Comparison of ENCODE assay signal across 10 cellular contexts in genomic region chr17:44906010-44906646, GRCh38. TPM values are rescaled to one million over a fixed set of nuclear protein-coding genes. Genes with fewer than 3 reads are reported as not detected.
A peak's percentile ranks its signal among the peaks of the same experiment; 100 is the strongest.
DNase-seq lines count a peak whose midpoint lies in the region; ATAC-seq and TF ChIP-seq lines count a peak whose summit lies in the region.
"Had no signal": no experiment of that assay in that cellular context is flagged by ENCODE, and none has a peak within 500 bp of the region (broad histone marks: within the 10 kb centered on the region; RNA-seq: fewer than 3 reads in every experiment).

No MANE protein-coding gene starts in this region.

- H3K4me1 ChIP-seq in HCT116 (ENCODE audit: control insufficient read depth in 1 of 2, insufficient read depth in 2 of 2, low read length in 2 of 2) (peaks cover 11 to 30% of the 10 kb centered on the region in 2 experiments), foreskin keratinocyte (peaks cover 20% of the 10 kb centered on the region), gastrocnemius medialis (no peaks in the 10 kb centered on the region)

- POLR2A ChIA-PET in HCT116 (lab: Charles Lee) = no interaction called here

- H3K9me3 ChIP-seq in HCT116 (ENCODE audit: control insufficient read depth in 1 of 2, insufficient read depth in 1 of 2, low read depth in 1 of 2, low read length in 2 of 2) (no peaks in the 10 kb centered on the region), gastrocnemius medialis (no peaks in the 10 kb centered on the region)

- no peak for TF ChIP-seq RAD21 in HCT116 (IDR thresholded peaks at IDR 0.05; ENCODE audit: low read depth)

- H3K27ac ChIP-seq in HCT116 (ENCODE audit: low read depth, low read length) = peak overlapping the region; percentile 6; the same call in 1 of the 2 replicates
- H3K27ac ChIP-seq in foreskin keratinocyte = peak overlapping the region; percentile 29
- H3K27ac ChIP-seq in gastrocnemius medialis = no peak overlapping the region

- H3K9ac ChIP-seq in HCT116 (ENCODE audit: low read length) = no peak overlapping the region

- H3K9me3 Mint-ChIP-seq in stimulated activated effector memory CD8-positive, alpha-beta T cell treated with anti-CD3 and anti-CD28 coated beads, Interleukin-12 subunit alpha, Interleukin-12 subunit beta, amount 100 ng/mL, for 72 hours = no peaks in the 10 kb centered on the region

- no peaks in the 10 kb centered on the region for H4K20me1 ChIP-seq in HCT116 (ENCODE audit: insufficient read depth)

- CTCF ChIA-PET in HCT116 (lab: Charles Lee) = no interaction called here

- RAD21 ChIA-PET in HCT116 (lab: Charles Lee; ENCODE audit: low non-redundant PET in 1 of 2, low total read pairs in 2 of 2, uncharacterized antibody in 2 of 2, unreplicated experiment in 2 of 2) = no interaction called here

- intact Hi-C loops in HCT116 (cut with micrococcal nuclease) = no loop called here
- intact Hi-C loops in gastrocnemius medialis (cut with DNase I; ENCODE audit: low total_unique reads) = no loop called here

- H3K9me2 ChIP-seq in HCT116 (ENCODE audit: insufficient read depth) = no peaks in the 10 kb centered on the region

- H3K4me1 Mint-ChIP-seq in stimulated activated effector memory CD8-positive, alpha-beta T cell treated with anti-CD3 and anti-CD28 coated beads, Interleukin-12 subunit alpha, Interleukin-12 subunit beta, amount 100 ng/mL, for 72 hours = peaks cover 5% of the 10 kb centered on the region

- ATAC-seq in HCT116 (peak; percentile 52), SK-N-SH treated with all-trans-retinoic acid at 6 μM for 48 hours (peak; percentile 66), foreskin keratinocyte (peak; percentile 30), gastrocnemius medialis (no peak), GM18520 (IDR thresholded peaks at IDR 0.05; ENCODE audit: unreplicated experiment) (no peak), HG02610 (IDR thresholded peaks at IDR 0.05; ENCODE audit: unreplicated experiment) (no peak)
- no peak for ATAC-seq in stimulated activated effector memory CD8-positive, alpha-beta T cell treated with anti-CD3 and anti-CD28 coated beads, Interleukin-12 subunit alpha, Interleukin-12 subunit beta, amount 100 ng/mL, for 72 hours
- ATAC-seq: activated CD8-positive, alpha-beta memory T cell treated with anti-CD3 and anti-CD28 coated beads, Interleukin-2, amount 10 ng/mL, durations not matched to agents 7 days and 5 days had no signal

- H2AFZ ChIP-seq in HCT116 (ENCODE audit: low read depth, low read length, poor library complexity, severe bottlenecking) = no peak overlapping the region

- in situ Hi-C loops in gastrocnemius medialis (cut with MboI; ENCODE audit: low sequenced_read_pairs in 4 of 4) = loop anchor here in 2 of 4 donors (25.0 kb wide), 2 partner anchors 206 to 231 kb away; partner anchors contain the start of genes ACBD4 (in 1 of the 2), HEXIM1 (in 1 of the 2) and PLCD3 (in 1 of the 2)

- no peak overlapping the region for H3K4me3 Mint-ChIP-seq in stimulated activated effector memory CD8-positive, alpha-beta T cell treated with anti-CD3 and anti-CD28 coated beads, Interleukin-12 subunit alpha, Interleukin-12 subunit beta, amount 100 ng/mL, for 72 hours
- H3K4me3 Mint-ChIP-seq: activated CD8-positive, alpha-beta memory T cell treated with anti-CD3 and anti-CD28 coated beads, Interleukin-2, amount 10 ng/mL, durations not matched to agents 7 days and 5 days had no signal

- TF ChIP-seq CTCF in HCT116 (IDR thresholded peaks at IDR 0.05 in 2 of 3, conservative IDR thresholded peaks at IDR 0.05 in 1 of 3; ENCODE audit: borderline replicate concordance in 1 of 3, insufficient read depth in 1 of 3, low read depth in 2 of 3, low read length in 2 of 3) = no peak
- no peak for TF ChIP-seq CTCF in foreskin keratinocyte (conservative IDR thresholded peaks at IDR 0.05)
- TF ChIP-seq CTCF in gastrocnemius medialis (IDR thresholded peaks at IDR 0.05 in 4 of 5, conservative IDR thresholded peaks at IDR 0.05 in 1 of 5) = no peak

- H3K27me3 ChIP-seq in HCT116 (ENCODE audit: insufficient read depth, low read length) (no peaks in the 10 kb centered on the region), foreskin keratinocyte (no peaks in the 10 kb centered on the region), gastrocnemius medialis (no peaks in the 10 kb centered on the region)

- H3K4me2 ChIP-seq in HCT116 (ENCODE audit: low read length) = peak overlapping the region; percentile 64

- H3K27ac Mint-ChIP-seq in stimulated activated effector memory CD8-positive, alpha-beta T cell treated with anti-CD3 and anti-CD28 coated beads, Interleukin-12 subunit alpha, Interleukin-12 subunit beta, amount 100 ng/mL, for 72 hours = peak overlapping the region; percentile 81
- H3K27ac Mint-ChIP-seq: activated CD8-positive, alpha-beta memory T cell treated with anti-CD3 and anti-CD28 coated beads, Interleukin-2, amount 10 ng/mL, durations not matched to agents 7 days and 5 days had no signal

- H3K36me3 ChIP-seq in HCT116 (ENCODE audit: control insufficient read depth in 1 of 2, insufficient read depth in 2 of 2, low read length in 2 of 2) = no peaks in the 10 kb centered on the region
- H3K36me3 ChIP-seq in gastrocnemius medialis = no peaks in the 10 kb centered on the region

- no TSS peak for BruUV-seq in HCT116 (replicated peaks; lab: Mats Ljungman, UMichigan)

- no peaks in the 10 kb centered on the region for H3K79me2 ChIP-seq in HCT116 (ENCODE audit: insufficient read depth, low read length)

- peak overlapping the region in 1 of 2 experiments; percentile 24; a peak in 2 of 4 replicates for H3K4me3 ChIP-seq in HCT116 (replicated peaks in 1 of 2; ENCODE audit: low read depth in 1 of 2, low read length in 2 of 2)
- H3K4me3 ChIP-seq in gastrocnemius medialis = no peak overlapping the region

- TF ChIP-seq POLR2A in HCT116 (IDR thresholded peaks at IDR 0.05; ENCODE audit: borderline replicate concordance, extremely low read depth, insufficient read depth, insufficient read length) (no peak), gastrocnemius medialis (IDR thresholded peaks at IDR 0.05) (no peak)

- no peaks in the 10 kb centered on the region for H3K36me3 Mint-ChIP-seq in stimulated activated effector memory CD8-positive, alpha-beta T cell treated with anti-CD3 and anti-CD28 coated beads, Interleukin-12 subunit alpha, Interleukin-12 subunit beta, amount 100 ng/mL, for 72 hours
- H3K36me3 Mint-ChIP-seq: activated CD8-positive, alpha-beta memory T cell treated with anti-CD3 and anti-CD28 coated beads, Interleukin-2, amount 10 ng/mL, durations not matched to agents 7 days and 5 days had no signal

- peak; percentile 42 for DNase-seq in HCT116 (ENCODE audit: low read depth, low spot score)
- peak; percentile 37 to 64 for DNase-seq in foreskin keratinocyte
- DNase-seq in stimulated activated effector memory CD8-positive, alpha-beta T cell treated with anti-CD3 and anti-CD28 coated beads, Interleukin-12 subunit alpha, Interleukin-12 subunit beta, amount 100 ng/mL, for 72 hours (ENCODE audit: low spot score in 2 of 2) = no peak
- no peak for DNase-seq in gastrocnemius medialis
- no peak for DNase-seq in SHP77 treated with DMSO at 0.1 percent for 48 hours (lab: John Stamatoyannopoulos, UW)
- DNase-seq: activated CD8-positive, alpha-beta memory T cell treated with anti-CD3 and anti-CD28 coated beads, Interleukin-2, amount 10 ng/mL, durations not matched to agents 7 days and 5 days; NCI-H748 treated with DMSO at 0.1 percent for 48 hours had no signal

TF ChIP-seq in HCT116, 20 proteins besides CTCF, POLR2A, EP300 and RAD21:
- TF ChIP-seq ZNF274 (IDR thresholded peaks at IDR 0.05; ENCODE audit: low read depth, low read length) (no peak), FOSL1 (IDR thresholded peaks at IDR 0.05; ENCODE audit: low read depth) (no peak; the same call in 1 of the 2 replicates), EZH2 (IDR thresholded peaks at IDR 0.05) (no peak), TCF7L2 (IDR thresholded peaks at IDR 0.05; ENCODE audit: borderline replicate concordance, extremely low read depth, insufficient read depth, insufficient read length) (peak; percentile 37), SP1 (IDR thresholded peaks at IDR 0.05; ENCODE audit: low read depth) (no peak)
TF ChIP-seq in HCT116: peak in this region for 1.

TF ChIP-seq in SK-N-SH treated with all-trans-retinoic acid at 6 μM for 48 hours, 23 proteins besides CTCF, POLR2A, EP300 and RAD21 (continues in another document):
- TF ChIP-seq ARNTL (CRISPR knock-in tag; IDR thresholded peaks at IDR 0.05; ENCODE audit: borderline replicate concordance, low read depth) (no peak), RARB (CRISPR knock-in tag; IDR thresholded peaks at IDR 0.05) (no peak), PPARA (CRISPR knock-in tag; IDR thresholded peaks at IDR 0.05; ENCODE audit: borderline replicate concordance) (no peak), ZNF8 (CRISPR knock-in tag; IDR thresholded peaks at IDR 0.05) (no peak), OSR1 (CRISPR knock-in tag; IDR thresholded peaks at IDR 0.05) (no peak), CREB5 (CRISPR knock-in tag; IDR thresholded peaks at IDR 0.05; ENCODE audit: low read depth) (no peak)

RNA-seq across cellular contexts. Expression of gene EFTUD2, which starts 6.9 kb away (rescaled TPM):
- 150 TPM for total RNA-seq in HCT116 (2021; ENCODE audit: unreplicated experiment)
- 98.2 and 101 TPM in 2 replicates for polyA plus RNA-seq in HCT116 (2012)
- total RNA-seq in foreskin keratinocyte = 129 and 136 TPM in 2 replicates
- 76.6 and 87.6 TPM in 2 replicates for polyA plus RNA-seq in foreskin keratinocyte
- total RNA-seq in gastrocnemius medialis = 100 to 1,000 TPM in 1 of 4 donors, 10 to 100 TPM in 3; 65.0 to 116 (median 81.3) TPM

RNA-seq across cellular contexts. Expression of gene GFAP, which starts 9.2 kb away (rescaled TPM):
- total RNA-seq in HCT116 (2021; ENCODE audit: unreplicated experiment) (not detected), foreskin keratinocyte (0.10 and 0.39 TPM in 2 replicates), gastrocnemius medialis (not detected)
- 0.40 and 0.51 TPM in 2 replicates for polyA plus RNA-seq in HCT116 (2012)
- 0.13 and 0.17 TPM in 2 replicates for polyA plus RNA-seq in foreskin keratinocyte
- total RNA-seq: activated CD8-positive, alpha-beta memory T cell treated with anti-CD3 and anti-CD28 coated beads, Interleukin-2, amount 10 ng/mL, durations not matched to agents 7 days and 5 days had no signal

RNA-seq across cellular contexts. Expression of gene KIF18B, which starts 41.4 kb away (rescaled TPM):
- total RNA-seq in HCT116 (2021; ENCODE audit: unreplicated experiment) = 76.4 TPM
- 34.8 and 38.1 TPM in 2 replicates for polyA plus RNA-seq in HCT116 (2012)
- 17.0 and 23.2 TPM in 2 replicates for total RNA-seq in foreskin keratinocyte
- 8.7 and 12.6 TPM in 2 replicates for polyA plus RNA-seq in foreskin keratinocyte
- total RNA-seq in gastrocnemius medialis = 1 to 10 TPM in 1 of 4 donors, under 1 TPM in 1, not detected in 2; 0.09 to 1.7 TPM

RNA-seq across cellular contexts. Expression of gene HIGD1B, which starts 58.4 kb away (rescaled TPM):
- total RNA-seq in HCT116 (2021; ENCODE audit: unreplicated experiment) (not detected), foreskin keratinocyte (not detected in 2 replicates), gastrocnemius medialis (1 to 10 TPM; 1.8 to 6.6 (median 4.4) TPM)
- 0.32 and 0.48 TPM in 2 replicates for polyA plus RNA-seq in HCT116 (2012)
- not detected in 2 replicates for polyA plus RNA-seq in foreskin keratinocyte
- total RNA-seq: activated CD8-positive, alpha-beta memory T cell treated with anti-CD3 and anti-CD28 coated beads, Interleukin-2, amount 10 ng/mL, durations not matched to agents 7 days and 5 days had no signal

Comparison
In these comparisons a context has a peak if more than half of its experiments do, and no peak if none do; other contexts are left out.
1. ATAC-seq: peak in HCT116 (single experiment), SK-N-SH treated with all-trans-retinoic acid at 6 μM for 48 hours (single experiment) and foreskin keratinocyte (single experiment); none in stimulated activated effector memory CD8-positive, alpha-beta T cell treated with anti-CD3 and anti-CD28 coated beads, Interleukin-12 subunit alpha, Interleukin-12 subunit beta, amount 100 ng/mL, for 72 hours (single experiment), gastrocnemius medialis (0 of 2), GM18520 (single experiment) and HG02610 (single experiment).
2. DNase-seq: peak in HCT116 (single experiment) and foreskin keratinocyte (2 of 2); none in stimulated activated effector memory CD8-positive, alpha-beta T cell treated with anti-CD3 and anti-CD28 coated beads, Interleukin-12 subunit alpha, Interleukin-12 subunit beta, amount 100 ng/mL, for 72 hours (0 of 2), gastrocnemius medialis (0 of 2) and SHP77 treated with DMSO at 0.1 percent for 48 hours (single experiment).
3. H3K27ac ChIP-seq: peak in HCT116 (single experiment) and foreskin keratinocyte (single experiment); none in gastrocnemius medialis (0 of 4).